ENCODE assay signal across 28 cellular contexts in the genomic region with DNA sequence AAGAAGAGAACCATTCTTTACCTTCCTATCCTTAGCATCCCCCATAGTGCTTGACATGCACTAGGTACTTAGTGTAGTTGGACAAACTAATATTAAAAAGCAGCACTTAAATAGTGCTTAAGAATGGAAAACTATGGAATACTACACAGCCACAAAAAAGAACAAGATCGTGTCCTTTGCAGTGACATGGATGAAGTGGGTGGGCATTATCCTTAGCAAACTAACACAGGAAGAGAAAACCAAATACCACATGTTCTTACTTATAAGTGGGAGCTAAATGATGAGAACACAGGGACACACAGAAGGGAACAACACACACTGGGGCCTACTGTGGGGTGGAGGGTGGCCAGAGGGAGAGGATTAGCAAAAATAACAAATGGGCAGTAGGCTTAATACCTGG.
"Had no signal": no experiment of that assay in that cellular context is flagged by ENCODE, and none has a peak within 500 bp of the region (broad histone marks: within the 10 kb centered on the region; RNA-seq: fewer than 3 reads in every experiment).

No MANE protein-coding gene starts in this region.

- H3K27ac ChIP-seq: stomach, suprapubic skin, testis, thoracic aorta, thyroid gland, tibial artery, tibial nerve, transverse colon, upper lobe of left lung, upper lobe of right lung, uterus, vagina had no signal

- H3K4me3 Mint-ChIP-seq: stimulated activated effector memory CD8-positive, alpha-beta T cell treated with anti-CD3 and anti-CD28 coated beads, Interleukin-12 subunit alpha, Interleukin-12 subunit beta, amount 100 ng/mL, for 72 hours; stimulated activated memory B cell treated with anti-CD40 and anti-IgM and Interleukin-4, amounts not matched to agents 10 μg/mL and 1 μg/mL and 100 μg/mL, for 72 hours; stimulated activated naive B cell treated with anti-CD40 and anti-IgM and Interleukin-4, amounts not matched to agents 10 μg/mL and 1 μg/mL and 100 μg/mL, for 72 hours; stimulated activated naive CD8-positive, alpha-beta T cell treated with anti-CD3 and anti-CD28 coated beads, Interleukin-15, amount 100 ng/mL, for 72 hours; stimulated activated naive CD8-positive, alpha-beta T cell treated with anti-CD3 and anti-CD28 coated beads, Interleukin-15, Interleukin-2, amounts not matched to agents 100 ng/mL and 50 ng/mL, for 24 hours; type B pancreatic cell had no signal

- H3K27me3 Mint-ChIP-seq: stimulated activated memory B cell treated with anti-CD40 and anti-IgM and Interleukin-4, amounts not matched to agents 10 μg/mL and 1 μg/mL and 100 μg/mL, for 72 hours; stimulated activated naive B cell treated with anti-CD40 and anti-IgM and Interleukin-4, amounts not matched to agents 10 μg/mL and 1 μg/mL and 100 μg/mL, for 72 hours; stimulated activated naive CD8-positive, alpha-beta T cell treated with anti-CD3 and anti-CD28 coated beads, Interleukin-15, amount 100 ng/mL, for 72 hours; stimulated activated naive CD8-positive, alpha-beta T cell treated with anti-CD3 and anti-CD28 coated beads, Interleukin-15, Interleukin-2, amounts not matched to agents 100 ng/mL and 50 ng/mL, for 24 hours; type B pancreatic cell had no signal

- H3K4me1 Mint-ChIP-seq: stimulated activated effector memory CD8-positive, alpha-beta T cell treated with anti-CD3 and anti-CD28 coated beads, Interleukin-12 subunit alpha, Interleukin-12 subunit beta, amount 100 ng/mL, for 72 hours; stimulated activated memory B cell treated with anti-CD40 and anti-IgM and Interleukin-4, amounts not matched to agents 10 μg/mL and 1 μg/mL and 100 μg/mL, for 72 hours; stimulated activated naive B cell treated with anti-CD40 and anti-IgM and Interleukin-4, amounts not matched to agents 10 μg/mL and 1 μg/mL and 100 μg/mL, for 72 hours; stimulated activated naive CD8-positive, alpha-beta T cell treated with anti-CD3 and anti-CD28 coated beads, Interleukin-15, amount 100 ng/mL, for 72 hours had no signal

- H3K4me3 ChIP-seq: stomach, suprapubic skin, testis, thoracic aorta, thyroid gland, tibial artery, tibial nerve, transverse colon, upper lobe of left lung, upper lobe of right lung, uterus, vagina had no signal

- H3K4me1 ChIP-seq: stomach, suprapubic skin, testis, thyroid gland, tibial artery, tibial nerve, transverse colon, upper lobe of left lung, upper lobe of right lung, uterus, vagina had no signal

- H3K27ac Mint-ChIP-seq: stimulated activated effector memory CD8-positive, alpha-beta T cell treated with anti-CD3 and anti-CD28 coated beads, Interleukin-12 subunit alpha, Interleukin-12 subunit beta, amount 100 ng/mL, for 72 hours; stimulated activated memory B cell treated with anti-CD40 and anti-IgM and Interleukin-4, amounts not matched to agents 10 μg/mL and 1 μg/mL and 100 μg/mL, for 72 hours; stimulated activated naive B cell treated with anti-CD40 and anti-IgM and Interleukin-4, amounts not matched to agents 10 μg/mL and 1 μg/mL and 100 μg/mL, for 72 hours; stimulated activated naive CD8-positive, alpha-beta T cell treated with anti-CD3 and anti-CD28 coated beads, Interleukin-15, Interleukin-2, amounts not matched to agents 100 ng/mL and 50 ng/mL, for 24 hours; type B pancreatic cell had no signal

- H3K36me3 ChIP-seq: suprapubic skin, thoracic aorta, thyroid gland, tibial artery, tibial nerve, transverse colon, upper lobe of left lung, upper lobe of right lung, uterus, vagina had no signal

- H3K9me3 Mint-ChIP-seq: type B pancreatic cell had no signal

- H3K36me3 Mint-ChIP-seq: stimulated activated effector memory CD8-positive, alpha-beta T cell treated with anti-CD3 and anti-CD28 coated beads, Interleukin-12 subunit alpha, Interleukin-12 subunit beta, amount 100 ng/mL, for 72 hours; stimulated activated memory B cell treated with anti-CD40 and anti-IgM and Interleukin-4, amounts not matched to agents 10 μg/mL and 1 μg/mL and 100 μg/mL, for 72 hours; stimulated activated naive B cell treated with anti-CD40 and anti-IgM and Interleukin-4, amounts not matched to agents 10 μg/mL and 1 μg/mL and 100 μg/mL, for 72 hours had no signal

- H3K9me3 ChIP-seq: suprapubic skin, testis, thoracic aorta, thyroid gland, tibial artery, tibial nerve, transverse colon, upper lobe of left lung, upper lobe of right lung, uterus, vagina had no signal

- DNase-seq: stimulated activated CD4-positive, alpha-beta T cell treated with anti-CD3 and anti-CD28 coated beads, Interleukin-2, amount 100 ng/mL, for 48 hours; stimulated activated CD4-positive, alpha-beta T cell treated with anti-CD3 and anti-CD28 coated beads, Interleukin-4, amount 100 ng/mL, for 1 hour; stimulated activated CD4-positive, alpha-beta T cell treated with anti-CD3 and anti-CD28 coated beads, Interleukin-4, amount 100 ng/mL, for 24 hours; stimulated activated CD4-positive, alpha-beta T cell treated with anti-CD3 and anti-CD28 coated beads, Interleukin-4, amount 100 ng/mL, for 4 hours; stimulated activated CD8-positive, alpha-beta memory T cell treated with anti-CD3 and anti-CD28 coated beads, Interleukin-4, amount 100 ng/mL, for 48 hours; stimulated activated naive B cell treated with anti-CD40 and anti-IgM and Interleukin-4, amounts not matched to agents 10 μg/mL and 1 μg/mL and 100 μg/mL, for 72 hours; stimulated activated naive CD4-positive, alpha-beta T cell; stimulated activated naive CD4-positive, alpha-beta T cell treated with Interleukin-2 at 50 U/mL for 16 hours; stimulated activated naive CD8-positive, alpha-beta T cell treated with anti-CD3 and anti-CD28 coated beads, Interleukin-15, amount 100 ng/mL, for 72 hours; stimulated activated naive CD8-positive, alpha-beta T cell treated with anti-CD3 and anti-CD28 coated beads, Interleukin-15, Interleukin-2, amounts not matched to agents 100 U/mL and 50 U/mL, for 24 hours; stomach; substantia nigra; testis; thyroid gland; tibial artery; transverse colon; trophoblast cell; upper lobe of left lung; upper lobe of right lung; uterus had no signal

- ATAC-seq: stimulated activated effector memory CD8-positive, alpha-beta T cell treated with anti-CD3 and anti-CD28 coated beads, Interleukin-12 subunit alpha, Interleukin-12 subunit beta, amount 100 ng/mL, for 72 hours; stimulated activated memory B cell treated with anti-CD40 and anti-IgM and Interleukin-4, amounts not matched to agents 10 μg/mL and 1 μg/mL and 100 μg/mL, for 72 hours; stimulated activated naive B cell treated with anti-CD40 and anti-IgM and Interleukin-4, amounts not matched to agents 10 μg/mL and 1 μg/mL and 100 μg/mL, for 72 hours; stimulated activated naive CD8-positive, alpha-beta T cell treated with anti-CD3 and anti-CD28 coated beads, Interleukin-15, amount 100 ng/mL, for 72 hours; stimulated activated naive CD8-positive, alpha-beta T cell treated with anti-CD3 and anti-CD28 coated beads, Interleukin-15, Interleukin-2, amounts not matched to agents 100 U/mL and 50 U/mL, for 24 hours; upper lobe of right lung had no signal
